9 cellular contexts compared by ENCODE assay signal in genomic region chr1:203117611-203118575, GRCh38. TPM values are rescaled to one million over a fixed set of nuclear protein-coding genes. Genes with fewer than 3 reads are reported as not detected.
DNase-seq lines count a peak whose midpoint lies in the region; ATAC-seq and TF ChIP-seq lines count a peak whose summit lies in the region.
"Had no signal": no experiment of that assay in that cellular context is flagged by ENCODE, and none has a peak within 500 bp of the region (broad histone marks: within the 10 kb centered on the region; RNA-seq: fewer than 3 reads in every experiment).

No MANE protein-coding gene starts in this region.

- no peak overlapping the region for H3K27ac ChIP-seq in HUES6 (ENCODE audit: low read depth, low read length)

- H3K9me3 ChIP-seq in HUES6 (ENCODE audit: control insufficient read depth, insufficient read depth, low read depth, low read length) = no peaks in the 10 kb centered on the region

- peak overlapping the region; percentile 46 for H3K4me3 ChIP-seq in HUES6 (ENCODE audit: low read depth, low read length)

- peaks cover 2% of the 10 kb centered on the region; the same call in 1 of the 2 replicates for H3K4me1 ChIP-seq in HUES6 (ENCODE audit: control insufficient read depth, insufficient read depth, low read length)

- H3K9ac ChIP-seq in HUES6 (ENCODE audit: low read length) = peak overlapping the region; percentile 1

- H3K27me3 Mint-ChIP-seq in chondrocyte (ENCODE audit: low read depth) = peaks cover 70% of the 10 kb centered on the region

- no peak for ATAC-seq in HG03159 (IDR thresholded peaks at IDR 0.05; ENCODE audit: unreplicated experiment)

- H3K36me3 ChIP-seq in HUES6 (ENCODE audit: control insufficient read depth, insufficient read depth, low read length) = no peaks in the 10 kb centered on the region

- H3K4me3 Mint-ChIP-seq in chondrocyte (ENCODE audit: unreplicated experiment) = no peak overlapping the region
- H3K4me3 Mint-ChIP-seq: stimulated activated naive CD8-positive, alpha-beta T cell treated with anti-CD3 and anti-CD28 coated beads, Interleukin-15, Interleukin-2, amounts not matched to agents 100 ng/mL and 50 ng/mL, for 24 hours had no signal

- peaks cover 6% of the 10 kb centered on the region for H3K4me1 Mint-ChIP-seq in chondrocyte (ENCODE audit: low read depth)

- no peaks in the 10 kb centered on the region for H3K9me3 Mint-ChIP-seq in chondrocyte (ENCODE audit: low read depth)
- H3K9me3 Mint-ChIP-seq: stimulated activated naive CD8-positive, alpha-beta T cell treated with anti-CD3 and anti-CD28 coated beads, Interleukin-15, Interleukin-2, amounts not matched to agents 100 ng/mL and 50 ng/mL, for 24 hours had no signal

- peaks cover 45% of the 10 kb centered on the region for H3K27me3 ChIP-seq in HUES6 (ENCODE audit: control insufficient read depth, insufficient read depth, low read length)

- peak; percentile 88 for TF ChIP-seq CTCF in chondrocyte (IDR thresholded peaks at IDR 0.05)

- H3K36me3 Mint-ChIP-seq in chondrocyte (ENCODE audit: low read depth) = no peaks in the 10 kb centered on the region

- DNase-seq in DMS53 treated with DMSO at 0.1 percent for 48 hours (lab: John Stamatoyannopoulos, UW; ENCODE audit: unreplicated experiment) = peak; percentile 52
- DNase-seq in RPMI7951 (ENCODE audit: low read depth) = peak; percentile 57
- no peak for DNase-seq in chondrocyte (ENCODE audit: low spot score)
- peak; percentile 92 for DNase-seq in left kidney (ENCODE audit: low read depth, low spot score)
- DNase-seq in stimulated activated CD8-positive, alpha-beta memory T cell treated with anti-CD3 and anti-CD28 coated beads, Interleukin-7, amount 100 ng/mL, for 48 hours (ENCODE audit: extremely low read depth in 1 of 2, low read depth in 1 of 2) = peak; percentile 14 to 15
- DNase-seq in GDM1 (lab: John Stamatoyannopoulos, UW) = no peak

- H3K27ac Mint-ChIP-seq in chondrocyte (ENCODE audit: unreplicated experiment) = no peak overlapping the region
- H3K27ac Mint-ChIP-seq: stimulated activated naive CD8-positive, alpha-beta T cell treated with anti-CD3 and anti-CD28 coated beads, Interleukin-15, Interleukin-2, amounts not matched to agents 100 ng/mL and 50 ng/mL, for 24 hours had no signal

RNA-seq across cellular contexts. Expression of gene ADORA1, which starts 9.6 kb away (rescaled TPM):
- total RNA-seq in RPMI7951 (2014; rRNA removed; shearing (Covaris generic)) = 15.0 and 16.6 TPM in 2 replicates
- total RNA-seq in chondrocyte = 0.24 to 2.1 TPM (median 1.7 TPM) in 3 replicates

RNA-seq across cellular contexts. Expression of gene MYOG, which starts 32.1 kb away (rescaled TPM):
- not detected in 2 replicates for total RNA-seq in RPMI7951 (2014; rRNA removed; shearing (Covaris generic))
- not detected in 3 replicates for total RNA-seq in chondrocyte

RNA-seq across cellular contexts. Expression of gene MYBPH, which starts 57.7 kb away (rescaled TPM):
- total RNA-seq in RPMI7951 (2014; rRNA removed; shearing (Covaris generic)) = 0.48 and 1.4 TPM in 2 replicates
- not detected in 3 replicates for total RNA-seq in chondrocyte

Comparison
In these comparisons a context has a peak if more than half of its experiments do, and no peak if none do; other contexts are left out.
1. DNase-seq: peak in DMS53 treated with DMSO at 0.1 percent for 48 hours (single experiment), RPMI7951 (single experiment), left kidney (single experiment) and stimulated activated CD8-positive, alpha-beta memory T cell treated with anti-CD3 and anti-CD28 coated beads, Interleukin-7, amount 100 ng/mL, for 48 hours (2 of 2); none in chondrocyte (single experiment) and GDM1 (single experiment).